In genomic region chr3:69932087-69932486, GRCh38 we compare ENCODE assay signal across 21 cellular contexts.
"Had no signal": no experiment of that assay in that cellular context is flagged by ENCODE, and none has a peak within 500 bp of the region (broad histone marks: within the 10 kb centered on the region; RNA-seq: fewer than 3 reads in every experiment).

No MANE protein-coding gene starts in this region.

- H2AFZ ChIP-seq: hepatocyte had no signal

- H3K4me2 ChIP-seq: hepatocyte had no signal

- H3K27me3 ChIP-seq: colonic mucosa, esophagus muscularis mucosa, gastroesophageal sphincter, heart left ventricle, hepatocyte, left lung had no signal

- ATAC-seq: foreskin keratinocyte, gastroesophageal sphincter, heart left ventricle, left colon, left lung, left ventricle myocardium superior, lower lobe of right lung, mucosa of descending colon had no signal

- H3K9me3 ChIP-seq: colonic mucosa, esophagus muscularis mucosa, gastroesophageal sphincter, heart left ventricle, left lung, lower lobe of right lung, mucosa of descending colon had no signal

- DNase-seq: colonic mucosa; cortex of kidney; effector CD4-positive, alpha-beta T cell; effector memory CD4-positive, alpha-beta T cell; foreskin keratinocyte; heart left ventricle; hypothalamus; immature natural killer cell; islet precursor cell; kidney; kidney glomerular epithelial cell; left colon; left lung; left ventricle myocardium superior; lower lobe of right lung; mesenchymal stem cell; mucosa of descending colon; naive B cell had no signal

- H3K79me2 ChIP-seq: hepatocyte had no signal

- H3K4me1 ChIP-seq: colonic mucosa, foreskin keratinocyte, left lung, lower lobe of right lung had no signal

- H3K4me3 ChIP-seq: colonic mucosa, esophagus muscularis mucosa, gastroesophageal sphincter, heart left ventricle, hepatocyte, left lung, lower lobe of right lung, mucosa of descending colon had no signal

- H3K36me3 ChIP-seq: colonic mucosa, esophagus muscularis mucosa, gastroesophageal sphincter, heart left ventricle, left lung, lower lobe of right lung had no signal

- H3K27ac ChIP-seq: colonic mucosa, esophagus muscularis mucosa, foreskin keratinocyte, gastroesophageal sphincter, heart left ventricle, hepatocyte, left lung, lower lobe of right lung had no signal
